In genomic region chr4:125620066-125620850, GRCh38 we compare ENCODE assay signal across 20 cellular contexts.
DNase-seq lines count a peak whose midpoint lies in the region; ATAC-seq and TF ChIP-seq lines count a peak whose summit lies in the region.
"Had no signal": no experiment of that assay in that cellular context is flagged by ENCODE, and none has a peak within 500 bp of the region (broad histone marks: within the 10 kb centered on the region; RNA-seq: fewer than 3 reads in every experiment).

No MANE protein-coding gene starts in this region.

- CTCF ChIA-PET in activated CD4-positive, alpha-beta T cell treated with anti-CD3 and anti-CD28 coated beads, Interleukin-2, amount 10 ng/mL, durations not matched to agents 7 days and 5 days (lab: Charles Lee), result no interaction called here

- no peak overlapping the region for H2BK15ac ChIP-seq in neuronal stem cell (ENCODE audit: low read length)

- no peak overlapping the region for H2BK120ac ChIP-seq in neuronal stem cell (ENCODE audit: low read depth, low read length)

- in situ Hi-C loops in G401 (cut with HindIII; ENCODE audit: low sequenced_read_pairs), result no loop called here

- H4K91ac ChIP-seq in neuronal stem cell (ENCODE audit: low read depth, low read length, poor library complexity), result no peak overlapping the region

- no peak overlapping the region for H2BK5ac ChIP-seq in neuronal stem cell (ENCODE audit: low read length)

- no peak overlapping the region for H2AK5ac ChIP-seq in neuronal stem cell (ENCODE audit: low read depth, low read length)

- no peak overlapping the region for H3K4me2 ChIP-seq in neuronal stem cell (ENCODE audit: insufficient read depth, low read length, poor library complexity, severe bottlenecking)

- H4K8ac ChIP-seq in neuronal stem cell (ENCODE audit: low read depth, low read length), result no peak overlapping the region

- no peaks in the 10 kb centered on the region for H3K27me3 Mint-ChIP-seq in stimulated activated memory B cell treated with anti-CD40 and anti-IgM and Interleukin-4, amounts not matched to agents 10 μg/mL and 1 μg/mL and 100 μg/mL, for 72 hours
- no peaks in the 10 kb centered on the region for H3K27me3 Mint-ChIP-seq in activated CD4-positive, alpha-beta T cell treated with anti-CD3 and anti-CD28 coated beads, Interleukin-2, amount 10 ng/mL, durations not matched to agents 7 days and 5 days
- H3K27me3 Mint-ChIP-seq: CD4-positive, alpha-beta memory T cell had no signal

- no CpG with 5 or more reads among the region's 3 CpGs for WGBS in neuronal stem cell (ENCODE audit: extremely low coverage in 2 of 2, insufficient read length in 2 of 2, insufficient replicate concordance in 1 of 2), 2 donors

- ATAC-seq in HG03432 (IDR thresholded peaks at IDR 0.05; ENCODE audit: unreplicated experiment), result no peak
- ATAC-seq in stimulated activated memory B cell treated with anti-CD40 and anti-IgM and Interleukin-4, amounts not matched to agents 10 μg/mL and 1 μg/mL and 100 μg/mL, for 72 hours, result no peak
- ATAC-seq: heart right ventricle, natural killer cell had no signal

- H3K23ac ChIP-seq in neuronal stem cell (ENCODE audit: low read depth, low read length, poor library complexity), result no peak overlapping the region

- no peak for TF ChIP-seq CTCF in fibroblast of pulmonary artery (IDR thresholded peaks at IDR 0.05; ENCODE audit: low read length, missing control alignments)

- H2BK12ac ChIP-seq in neuronal stem cell (ENCODE audit: low read length), result no peak overlapping the region

- no peaks in the 10 kb centered on the region for H3K79me1 ChIP-seq in neuronal stem cell (ENCODE audit: low read depth, low read length)

- no peaks in the 10 kb centered on the region for H3K36me3 Mint-ChIP-seq in stimulated activated memory B cell treated with anti-CD40 and anti-IgM and Interleukin-4, amounts not matched to agents 10 μg/mL and 1 μg/mL and 100 μg/mL, for 72 hours
- no peaks in the 10 kb centered on the region for H3K36me3 Mint-ChIP-seq in activated CD4-positive, alpha-beta T cell treated with anti-CD3 and anti-CD28 coated beads, Interleukin-2, amount 10 ng/mL, durations not matched to agents 7 days and 5 days (ENCODE audit: low read depth)
- H3K36me3 Mint-ChIP-seq: CD4-positive, alpha-beta memory T cell; natural killer cell had no signal

- peak overlapping the region; percentile 75 for H3K4me3 ChIP-seq in adipocyte (ENCODE audit: low read length)
- peak overlapping the region; percentile 0 for H3K4me3 ChIP-seq in fibroblast of pulmonary artery (replicated peaks; ENCODE audit: low read depth, low read length)
- H3K4me3 ChIP-seq in neuronal stem cell (ENCODE audit: low read length in 2 of 2), result no peak overlapping the region
- H3K4me3 ChIP-seq: Peyer's patch, testis had no signal

- DNase-seq in EL (peak; percentile 6), adipocyte (ENCODE audit: low read depth) (peak; percentile 63), fibroblast of pulmonary artery (ENCODE audit: low read depth) (peak; percentile 29), neuronal stem cell (ENCODE audit: low spot score) (no peak), G401 (ENCODE audit: low spot score) (no peak)
- DNase-seq in activated CD4-positive, alpha-beta T cell treated with anti-CD3 and anti-CD28 coated beads, Interleukin-2, amount 10 ng/mL, durations not matched to agents 7 days and 5 days, result no peak
- DNase-seq: activated CD4-positive, alpha-beta T cell treated with anti-CD3 and anti-CD28 coated beads for 48 hours; activated CD8-positive, alpha-beta memory T cell treated with anti-CD3 and anti-CD28 coated beads, Interleukin-2, amount 50 U/mL, for 4 hours; activated gamma-delta T cell; amygdala; CD4-positive, alpha-beta memory T cell; DMS53; heart right ventricle; natural killer cell; NCI-H1436 treated with DMSO at 0.1 percent for 48 hours; NCI-H82; Peyer's patch; testis had no signal

- H3K27me3 ChIP-seq in adipocyte (replicated peaks; ENCODE audit: control insufficient read depth, insufficient read depth, low read length) (no peaks in the 10 kb centered on the region), neuronal stem cell (ENCODE audit: control insufficient read depth in 3 of 3, insufficient read depth in 3 of 3, low read depth in 1 of 3, low read length in 3 of 3) (no peaks in the 10 kb centered on the region)
- H3K27me3 ChIP-seq: heart right ventricle, Peyer's patch, testis had no signal

- no peaks in the 10 kb centered on the region for H3K9me3 ChIP-seq in adipocyte (ENCODE audit: control insufficient read depth, low read length)
- H3K9me3 ChIP-seq in neuronal stem cell (replicated peaks in 1 of 2; ENCODE audit: control insufficient read depth in 2 of 2, insufficient read depth in 1 of 2, low read depth in 1 of 2, low read length in 2 of 2), result no peaks in the 10 kb centered on the region
- H3K9me3 ChIP-seq: heart right ventricle, Peyer's patch, testis had no signal

- no peak overlapping the region for H3K14ac ChIP-seq in neuronal stem cell (ENCODE audit: low read length)

- H3K9ac ChIP-seq in adipocyte (ENCODE audit: low read length) (peak overlapping the region; percentile 67), neuronal stem cell (ENCODE audit: low read depth, low read length, poor library complexity) (no peak overlapping the region)

- H3K27ac Mint-ChIP-seq in stimulated activated memory B cell treated with anti-CD40 and anti-IgM and Interleukin-4, amounts not matched to agents 10 μg/mL and 1 μg/mL and 100 μg/mL, for 72 hours, result no peak overlapping the region
- no peak overlapping the region for H3K27ac Mint-ChIP-seq in activated CD4-positive, alpha-beta T cell treated with anti-CD3 and anti-CD28 coated beads, Interleukin-2, amount 10 ng/mL, durations not matched to agents 7 days and 5 days
- H3K27ac Mint-ChIP-seq: CD4-positive, alpha-beta memory T cell; natural killer cell had no signal

- H3K4me1 Mint-ChIP-seq in stimulated activated memory B cell treated with anti-CD40 and anti-IgM and Interleukin-4, amounts not matched to agents 10 μg/mL and 1 μg/mL and 100 μg/mL, for 72 hours, result no peaks in the 10 kb centered on the region
- no peaks in the 10 kb centered on the region for H3K4me1 Mint-ChIP-seq in activated CD4-positive, alpha-beta T cell treated with anti-CD3 and anti-CD28 coated beads, Interleukin-2, amount 10 ng/mL, durations not matched to agents 7 days and 5 days
- H3K4me1 Mint-ChIP-seq: CD4-positive, alpha-beta memory T cell; natural killer cell had no signal

- H3K18ac ChIP-seq in neuronal stem cell (ENCODE audit: low read length), result no peak overlapping the region

- H3K9me3 Mint-ChIP-seq in stimulated activated memory B cell treated with anti-CD40 and anti-IgM and Interleukin-4, amounts not matched to agents 10 μg/mL and 1 μg/mL and 100 μg/mL, for 72 hours, result no peaks in the 10 kb centered on the region
- no peaks in the 10 kb centered on the region for H3K9me3 Mint-ChIP-seq in activated CD4-positive, alpha-beta T cell treated with anti-CD3 and anti-CD28 coated beads, Interleukin-2, amount 10 ng/mL, durations not matched to agents 7 days and 5 days
- H3K9me3 Mint-ChIP-seq: natural killer cell had no signal

- H3K36me3 ChIP-seq in adipocyte (ENCODE audit: control insufficient read depth, insufficient read depth, low read length, severe bottlenecking), result no peaks in the 10 kb centered on the region
- H3K36me3 ChIP-seq in neuronal stem cell (replicated peaks in 1 of 2; ENCODE audit: control insufficient read depth in 2 of 2, insufficient read depth in 2 of 2, low read length in 2 of 2), result no peaks in the 10 kb centered on the region
- H3K36me3 ChIP-seq: heart right ventricle, Peyer's patch had no signal

- H3K27ac ChIP-seq in neuronal stem cell (replicated peaks; ENCODE audit: low read length), result no peak overlapping the region
- H3K27ac ChIP-seq: Peyer's patch, testis had no signal

- H2AFZ ChIP-seq in neuronal stem cell (ENCODE audit: low read length), result peak overlapping the region; percentile 42

- H3K4ac ChIP-seq in neuronal stem cell (ENCODE audit: low read length), result no peak overlapping the region

- H3K4me1 ChIP-seq in adipocyte (ENCODE audit: control insufficient read depth, insufficient read depth, low read length), result peaks cover 8% of the 10 kb centered on the region
- H3K4me1 ChIP-seq in neuronal stem cell (ENCODE audit: control insufficient read depth in 2 of 2, insufficient read depth in 1 of 2, low read depth in 1 of 2, low read length in 2 of 2), result no peaks in the 10 kb centered on the region
- H3K4me1 ChIP-seq: Peyer's patch, testis had no signal

- H3K4me3 Mint-ChIP-seq in stimulated activated memory B cell treated with anti-CD40 and anti-IgM and Interleukin-4, amounts not matched to agents 10 μg/mL and 1 μg/mL and 100 μg/mL, for 72 hours, result no peak overlapping the region
- H3K4me3 Mint-ChIP-seq in activated CD4-positive, alpha-beta T cell treated with anti-CD3 and anti-CD28 coated beads, Interleukin-2, amount 10 ng/mL, durations not matched to agents 7 days and 5 days, result no peak overlapping the region
- H3K4me3 Mint-ChIP-seq: CD4-positive, alpha-beta memory T cell; natural killer cell had no signal

- POLR2A ChIA-PET in activated CD4-positive, alpha-beta T cell treated with anti-CD3 and anti-CD28 coated beads, Interleukin-2, amount 10 ng/mL, durations not matched to agents 7 days and 5 days (lab: Charles Lee), result no interaction called here

Comparison
In these comparisons a context has a peak if more than half of its experiments do, and no peak if none do; other contexts are left out.
1. DNase-seq: peak in EL (single experiment), adipocyte (single experiment) and fibroblast of pulmonary artery (single experiment); none in neuronal stem cell (single experiment), G401 (single experiment) and activated CD4-positive, alpha-beta T cell treated with anti-CD3 and anti-CD28 coated beads, Interleukin-2, amount 10 ng/mL, durations not matched to agents 7 days and 5 days (single experiment).
2. H3K4me3 ChIP-seq: peak in adipocyte (single experiment) and fibroblast of pulmonary artery (single experiment); none in neuronal stem cell (0 of 2).